ENCODE assay signal across 8 cellular contexts in genomic region chr3:27596334-27596841, GRCh38.
DNase-seq lines count a peak whose midpoint lies in the region; ATAC-seq and FAIRE-seq lines count a peak whose summit lies in the region.

No MANE protein-coding gene starts in this region.

- H3K4me1 Mint-ChIP-seq in memory B cell: peaks cover 13% of the 10 kb centered on the region
- H3K4me1 Mint-ChIP-seq in CD4-positive, alpha-beta memory T cell: peaks cover 8 to 34% (median 20%) of the 10 kb centered on the region in 4 donors

- H3K27me3 Mint-ChIP-seq in memory B cell: no peaks in the 10 kb centered on the region
- H3K27me3 Mint-ChIP-seq in CD4-positive, alpha-beta memory T cell: no peaks in the 10 kb centered on the region

- H3K36me3 Mint-ChIP-seq in memory B cell: no peaks in the 10 kb centered on the region
- H3K36me3 Mint-ChIP-seq in CD4-positive, alpha-beta memory T cell: no peaks in the 10 kb centered on the region

- no peaks in the 10 kb centered on the region for H3K27me3 ChIP-seq in CD4-positive, alpha-beta memory T cell (ENCODE audit: insufficient read depth, low read length)

- H3K36me3 ChIP-seq in CD4-positive, alpha-beta memory T cell (ENCODE audit: insufficient read depth, low read length): no peaks in the 10 kb centered on the region

- H3K4me1 ChIP-seq in CD4-positive, alpha-beta memory T cell (ENCODE audit: insufficient read depth, low read length): peaks cover 9% of the 10 kb centered on the region

- H3K27ac Mint-ChIP-seq in memory B cell: no peak overlapping the region
- peak overlapping the region in 3 of 7 donors; percentile 18 to 50 (median 38) for H3K27ac Mint-ChIP-seq in CD4-positive, alpha-beta memory T cell

- H3K4me3 Mint-ChIP-seq in memory B cell: no peak overlapping the region
- no peak overlapping the region for H3K4me3 Mint-ChIP-seq in CD4-positive, alpha-beta memory T cell

- intact Hi-C loops in CD4-positive, alpha-beta memory T cell (cut with micrococcal nuclease): no loop called here

- CTCF ChIA-PET in CD4-positive, alpha-beta memory T cell (lab: Charles Lee; ENCODE audit: partially characterized antibody): no interaction called here

- DNase-seq in RCC 7860 (ENCODE audit: low spot score) (peak; percentile 56), memory B cell (ENCODE audit: low spot score in 2 of 2) (no peak), DMS153 treated with DMSO at 0.1 percent for 48 hours (lab: John Stamatoyannopoulos, UW; ENCODE audit: unreplicated experiment) (no peak), SHP77 treated with DMSO at 0.1 percent for 48 hours (lab: John Stamatoyannopoulos, UW) (no peak), NCI-H82 treated with DMSO at 0.1 percent for 48 hours (lab: John Stamatoyannopoulos, UW; ENCODE audit: unreplicated experiment) (no peak)
- no peak for DNase-seq in CD4-positive, alpha-beta memory T cell

- H3K27ac ChIP-seq in CD4-positive, alpha-beta memory T cell (ENCODE audit: low read depth, low read length): no peak overlapping the region

- H3K9me3 Mint-ChIP-seq in memory B cell: no peaks in the 10 kb centered on the region
- H3K9me3 Mint-ChIP-seq in CD4-positive, alpha-beta memory T cell: no peaks in the 10 kb centered on the region

- ATAC-seq in GM18502 (IDR thresholded peaks at IDR 0.05; ENCODE audit: poor library complexity, unreplicated experiment): peak; percentile 68
- peak; percentile 74 for ATAC-seq in HG02759 (IDR thresholded peaks at IDR 0.05; ENCODE audit: unreplicated experiment)
- ATAC-seq in memory B cell (ENCODE audit: low read depth): peak; percentile 47

- POLR2A ChIA-PET in CD4-positive, alpha-beta memory T cell (lab: Charles Lee; ENCODE audit: partially characterized antibody): no interaction called here

- peak; percentile 65 for FAIRE-seq in RCC 7860 (lab: Jason Lieb, UNC)

- no peaks in the 10 kb centered on the region for H3K9me3 ChIP-seq in CD4-positive, alpha-beta memory T cell (ENCODE audit: control insufficient read depth in 1 of 2, low read length in 2 of 2)

- no peak overlapping the region for H3K4me3 ChIP-seq in CD4-positive, alpha-beta memory T cell (ENCODE audit: low read length in 2 of 2)
